Comparison of ENCODE assay signal across 14 cellular contexts in genomic region chr22:28899199-28899853, GRCh38. TPM values are rescaled to one million over a fixed set of nuclear protein-coding genes. Genes with fewer than 3 reads are reported as not detected.
DNase-seq lines count a peak whose midpoint lies in the region; ATAC-seq, FAIRE-seq and TF ChIP-seq lines count a peak whose summit lies in the region.
"Had no signal": no experiment of that assay in that cellular context is flagged by ENCODE, and none has a peak within 500 bp of the region (broad histone marks: within the 10 kb centered on the region; RNA-seq: fewer than 3 reads in every experiment).

No MANE protein-coding gene starts in this region.

- H3K36me3 Mint-ChIP-seq in neural progenitor cell = peaks cover 9% of the 10 kb centered on the region

- no peaks in the 10 kb centered on the region for H3K79me2 ChIP-seq in OCI-LY1 (ENCODE audit: insufficient read depth, low read length)
- peaks cover 11% of the 10 kb centered on the region for H3K79me2 ChIP-seq in K562 (ENCODE audit: control insufficient read depth, insufficient read depth, low read length)
- peaks cover 96% of the 10 kb centered on the region for H3K79me2 ChIP-seq in neural progenitor cell (ENCODE audit: low read depth)

- H3K4me2 ChIP-seq in OCI-LY1 (ENCODE audit: low read length) (peak overlapping the region; percentile 33; the same call in 1 of the 2 replicates), K562 (ENCODE audit: insufficient read depth, low read length) (no peak overlapping the region), neural progenitor cell (no peak overlapping the region)
- H3K4me2 ChIP-seq: A549 had no signal

- H3K27ac Mint-ChIP-seq in neural progenitor cell = no peak overlapping the region

- no peaks in the 10 kb centered on the region for H3K9me1 ChIP-seq in K562 (ENCODE audit: control insufficient read depth, insufficient read depth, low read length)

- peaks cover 73% of the 10 kb centered on the region for H3K4me1 Mint-ChIP-seq in neural progenitor cell

- H3K9ac ChIP-seq in OCI-LY1 (ENCODE audit: low read length) = no peak overlapping the region
- H3K9ac ChIP-seq in K562 (ENCODE audit: insufficient read depth in 1 of 2, low read depth in 2 of 2, low read length in 2 of 2) = no peak overlapping the region
- no peak overlapping the region for H3K9ac ChIP-seq in neural progenitor cell

- 94% methylated on average over 7 of the region's 9 CpGs for WGBS in K562 (ENCODE audit: insufficient coverage, low coverage, missing lambda C conversion rate)
- 33 to 41% methylated on average over 9 of the region's 9 CpGs for WGBS in esophagus squamous epithelium, 2 donors

- TF ChIP-seq CTCF in OCI-LY1 (IDR thresholded peaks at IDR 0.05; ENCODE audit: low read length) (no peak), K562 (IDR thresholded peaks at IDR 0.05 in 2 of 3, conservative IDR thresholded peaks at IDR 0.05 in 1 of 3; ENCODE audit: insufficient read depth in 2 of 3, low read depth in 1 of 3, low read length in 3 of 3) (no peak), neural progenitor cell (IDR thresholded peaks at IDR 0.05) (no peak), esophagus squamous epithelium (IDR thresholded peaks at IDR 0.05) (no peak)

- H3K9me3 ChIP-seq in OCI-LY1 (ENCODE audit: low read length) (no peaks in the 10 kb centered on the region), K562 (replicated peaks; ENCODE audit: control insufficient read depth, insufficient read depth, low read depth, low read length) (no peaks in the 10 kb centered on the region), neural progenitor cell (ENCODE audit: low read depth) (no peaks in the 10 kb centered on the region), esophagus squamous epithelium (no peaks in the 10 kb centered on the region)
- H3K9me3 ChIP-seq: A549 had no signal

- ATAC-seq in K562 = no peak
- ATAC-seq: A549 had no signal

- no peaks in the 10 kb centered on the region for H3K9me2 ChIP-seq in OCI-LY1 (ENCODE audit: low read depth, low read length)

- H3K4me3 ChIP-seq in OCI-LY1 (ENCODE audit: low read depth, low read length, poor library complexity, severe bottlenecking) = no peak overlapping the region
- H3K4me3 ChIP-seq in K562 = no peak overlapping the region
- no peak overlapping the region for H3K4me3 ChIP-seq in neural progenitor cell
- no peak overlapping the region for H3K4me3 ChIP-seq in esophagus squamous epithelium
- H3K4me3 ChIP-seq: A549 had no signal

- no TSS peak for BruUV-seq in K562 (replicated peaks; lab: Mats Ljungman, UMichigan)

- H3F3A ChIP-seq in OCI-LY1 (ENCODE audit: insufficient read depth, low read length) (no peaks in the 10 kb centered on the region), neural progenitor cell (ENCODE audit: low read depth) (peaks cover 10% of the 10 kb centered on the region)

- no peaks in the 10 kb centered on the region for H3K9me3 Mint-ChIP-seq in neural progenitor cell

- H3K4me3 Mint-ChIP-seq in neural progenitor cell = peak overlapping the region; percentile 33

- TF ChIP-seq EP300 in K562 (IDR thresholded peaks at IDR 0.05; ENCODE audit: low read length) = no peak

- H3K4me1 ChIP-seq in OCI-LY1 (ENCODE audit: insufficient read depth, low read length, severe bottlenecking) (peaks cover 6% of the 10 kb centered on the region), K562 (replicated peaks in 1 of 2; ENCODE audit: control insufficient read depth in 2 of 2, insufficient read depth in 2 of 2, low read length in 2 of 2) (no peaks in the 10 kb centered on the region; a peak in 1 of 5 replicates), neural progenitor cell (peaks cover 28% of the 10 kb centered on the region), esophagus squamous epithelium (peaks cover 19 to 80% (median 30%) of the 10 kb centered on the region in 3 donors)

- POLR2A ChIA-PET in K562 (lab: Yijun Ruan, JAX) = no interaction called here

- peaks cover 3% of the 10 kb centered on the region for H3K27me3 Mint-ChIP-seq in neural progenitor cell (ENCODE audit: insufficient read depth, low read depth)

- FAIRE-seq in K562 (lab: Jason Lieb, UNC) (no peak), GM12892 (lab: Jason Lieb, UNC) (no peak)
- FAIRE-seq: A549, H1, small intestine had no signal

- DNase-seq in NCI-H1694 (lab: John Stamatoyannopoulos, UW) (peak; percentile 23), NCI-H1694 treated with DMSO at 0.1 percent for 48 hours (lab: John Stamatoyannopoulos, UW) (no peak), K562 (ENCODE audit: extremely low read depth in 1 of 4, low spot score in 3 of 4) (no peak), neural progenitor cell (ENCODE audit: low spot score) (no peak), esophagus squamous epithelium (lab: John Stamatoyannopoulos, UW) (no peak), midbrain (lab: John Stamatoyannopoulos, UW) (no peak), GM12892 (ENCODE audit: insufficient read length) (no peak)
- DNase-seq: effector CD8-positive, alpha-beta T cell; NCI-H524 treated with DMSO at 0.1 percent for 48 hours; small intestine had no signal

- H3K27me3 ChIP-seq in OCI-LY1 (ENCODE audit: insufficient read depth, low read length) (no peaks in the 10 kb centered on the region), K562 (ENCODE audit: control insufficient read depth in 2 of 2, insufficient read depth in 2 of 2, low read length in 2 of 2) (no peaks in the 10 kb centered on the region), neural progenitor cell (no peaks in the 10 kb centered on the region), esophagus squamous epithelium (no peaks in the 10 kb centered on the region)

- no peak overlapping the region for H2AFZ ChIP-seq in OCI-LY1 (ENCODE audit: low read length)
- no peak overlapping the region for H2AFZ ChIP-seq in K562 (ENCODE audit: low read depth, low read length)
- H2AFZ ChIP-seq in neural progenitor cell (replicated peaks) = no peak overlapping the region

- intact Hi-C loops in K562 (cut with micrococcal nuclease) = no loop called here
- intact Hi-C loops in esophagus squamous epithelium (cut with DNase I) = no loop called here

- in situ Hi-C loops in K562 (cut with MboI) = no loop called here

- TF ChIP-seq POLR2A in K562 (conservative IDR thresholded peaks at IDR 0.05) (no peak), esophagus squamous epithelium (IDR thresholded peaks at IDR 0.05) (no peak), GM12892 (IDR thresholded peaks at IDR 0.05; ENCODE audit: low read depth, low read length) (no peak)

- H4K20me1 ChIP-seq in OCI-LY1 (ENCODE audit: insufficient read depth, low read length) (no peaks in the 10 kb centered on the region), K562 (replicated peaks; ENCODE audit: control insufficient read depth, insufficient read depth, low read length) (0 out of 2 replicates have a peak, but pooled peaks cover 11% of the 10 kb centered on the region), neural progenitor cell (ENCODE audit: low read depth) (peaks cover 89% of the 10 kb centered on the region)

- no peak for TF ChIP-seq RAD21 in K562 (CRISPR knock-in tag; conservative IDR thresholded peaks at IDR 0.05 in 1 of 2, IDR thresholded peaks at IDR 0.05 in 1 of 2)

- CTCF ChIA-PET in K562 (lab: Yijun Ruan, JAX; ENCODE audit: low intra/inter-chr PET ratio) = no interaction called here

- H3K36me3 ChIP-seq in OCI-LY1 (ENCODE audit: insufficient read depth, low read length) = no peaks in the 10 kb centered on the region
- no peaks in the 10 kb centered on the region for H3K36me3 ChIP-seq in K562 (ENCODE audit: control insufficient read depth, insufficient read depth, low read length)
- no peaks in the 10 kb centered on the region for H3K36me3 ChIP-seq in neural progenitor cell
- no peaks in the 10 kb centered on the region for H3K36me3 ChIP-seq in esophagus squamous epithelium

- H3K27ac ChIP-seq in OCI-LY1 (ENCODE audit: low read depth, low read length, poor library complexity, severe bottlenecking) (no peak overlapping the region), K562 (ENCODE audit: extremely low read depth, low read depth, low read length) (no peak overlapping the region), neural progenitor cell (no peak overlapping the region), esophagus squamous epithelium (no peak overlapping the region)
- H3K27ac ChIP-seq: A549, HL-60 had no signal

RNA-seq across cellular contexts. Expression of gene ZNRF3, which starts 16.0 kb away (rescaled TPM):
- 2.4 and 5.4 TPM in 2 replicates for total RNA-seq in K562 (2011; cell fraction: chromatin; rRNA removed; ENCODE audit: low replicate concordance)
- total RNA-seq in K562 (2011; cell fraction: nucleolus; rRNA removed) = 7.5 and 8.0 TPM in 2 replicates
- total RNA-seq in K562 (2011; cell fraction: nucleoplasm; rRNA removed) = 4.6 and 5.8 TPM in 2 replicates
- total RNA-seq in K562 (2014; rRNA removed) = 2.6 and 3.5 TPM in 2 replicates
- 1.5 and 1.6 TPM in 2 replicates for total RNA-seq in K562 (2014; rRNA removed; fragmentation: Illumina TruSeq; extraction: Trizol)
- total RNA-seq in K562 (2015; rRNA removed; fragmentation: Illumina TruSeq; extraction: Trizol) = 2.0 and 2.3 TPM in 2 replicates
- total RNA-seq in K562 (2021) = 5.9 and 6.1 TPM in 2 replicates
- polyA plus RNA-seq in K562 (2011; rRNA removed) = 1.0 and 1.1 TPM in 2 replicates
- polyA plus RNA-seq in K562 (2011; cell fraction: cytosol; rRNA removed) = 1.3 and 3.8 TPM in 2 replicates
- 1.4 and 3.9 TPM in 2 replicates for polyA plus RNA-seq in K562 (2011; cell fraction: nucleus; rRNA removed)
- polyA plus RNA-seq in K562 (2012) = 1.9 and 2.3 TPM in 2 replicates
- polyA plus RNA-seq in K562 (2014; fragmentation: Illumina TruSeq; extraction: Trizol) = 1.7 and 2.4 TPM in 2 replicates
- polyA plus RNA-seq in K562 (2014; fragmentation: Nextera tagmentation; extraction: Ambion mirVana) = under 1 TPM; 0.41 to 0.58 TPM
- 2.9 and 4.2 TPM in 2 replicates for polyA plus RNA-seq in K562 (2014; rRNA removed)
- 1.3 and 1.4 TPM in 2 replicates for polyA minus RNA-seq in K562 (2011; rRNA and poly(A)+ RNA removed)
- polyA minus RNA-seq in K562 (2011; cell fraction: cytosol; rRNA and poly(A)+ RNA removed) = 2.4 and 3.9 TPM in 2 replicates
- polyA minus RNA-seq in K562 (2011; cell fraction: nucleus; rRNA and poly(A)+ RNA removed) = 1.6 and 2.0 TPM in 2 replicates
- 4.1 and 12.0 TPM in 2 replicates for total RNA-seq in neural progenitor cell (ENCODE audit: low replicate concordance)
- 10 to 100 TPM in 1 of 4 donors, 1 to 10 TPM in 3; 6.6 to 10.9 (median 7.2) TPM for total RNA-seq in esophagus squamous epithelium
- not detected for polyA plus RNA-seq in GM12892 (2012; ENCODE audit: missing spikeins)
